Comparison of ENCODE assay signal across 25 cellular contexts in the genomic region with DNA sequence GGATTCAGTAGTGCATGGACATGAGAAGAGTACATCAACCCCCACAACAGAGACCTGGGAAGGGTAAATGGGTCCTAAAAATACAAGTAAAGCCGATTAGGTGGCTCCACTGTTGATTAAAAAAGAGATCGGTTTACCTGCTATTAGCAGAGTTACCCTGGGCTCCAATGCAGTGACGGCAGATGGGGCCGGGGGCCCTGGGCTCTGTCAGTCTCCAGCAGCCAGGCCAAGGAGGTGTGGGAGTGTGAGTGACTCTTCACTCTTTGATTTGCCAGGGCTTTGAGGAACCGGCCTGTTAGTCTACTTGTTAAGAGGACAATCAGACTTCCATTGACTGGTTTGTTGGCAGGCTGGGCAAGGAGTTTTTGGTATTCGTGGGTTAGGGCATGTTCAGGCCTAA.
DNase-seq lines count a peak whose midpoint lies in the region; ATAC-seq, FAIRE-seq and TF ChIP-seq lines count a peak whose summit lies in the region.
"Had no signal": no experiment of that assay in that cellular context is flagged by ENCODE, and none has a peak within 500 bp of the region (broad histone marks: within the 10 kb centered on the region; RNA-seq: fewer than 3 reads in every experiment).

No MANE protein-coding gene starts in this region.

- no peak overlapping the region for H3K9ac ChIP-seq in BLaER1

- H3K4me3 ChIP-seq in BLaER1 (no peak overlapping the region), WERI-Rb-1 (ENCODE audit: low read depth, low read length) (peak overlapping the region; percentile 14)
- H3K4me3 ChIP-seq: A549, GM12878 had no signal

- peak overlapping the region; percentile 61 for H3K4me2 ChIP-seq in BLaER1
- H3K4me2 ChIP-seq: A549 had no signal

- H3K36me3 ChIP-seq in BLaER1: 0 out of 2 replicates have a peak, but pooled peaks cover 6% of the 10 kb centered on the region
- no peaks in the 10 kb centered on the region for H3K36me3 ChIP-seq in WERI-Rb-1

- 0 out of 2 replicates have a peak overlapping the region, but pooled peaks have one; percentile 22 for H3K27ac ChIP-seq in BLaER1
- H3K27ac ChIP-seq in WERI-Rb-1: peak overlapping the region; percentile 89
- H3K27ac ChIP-seq: 22Rv1, A549, C4-2B had no signal

- no peaks in the 10 kb centered on the region for H4K20me1 ChIP-seq in BLaER1

- ATAC-seq in HG02623 (IDR thresholded peaks at IDR 0.05; ENCODE audit: unreplicated experiment) (no peak), left colon (no peak)
- ATAC-seq: A549; CD8-positive, alpha-beta T cell; GM12878 had no signal

- FAIRE-seq in D721Med (lab: Jason Lieb, UNC): peak; percentile 48
- FAIRE-seq: A549, GM12878, GM12892, GM18507 had no signal

- DNase-seq in D721Med (ENCODE audit: insufficient read length, low spot score) (no peak), NCI-H82 (lab: John Stamatoyannopoulos, UW) (peak; percentile 98), WERI-Rb-1 (peak; percentile 95), left colon (no peak), hippocampal formation (lab: John Stamatoyannopoulos, UW) (no peak)
- DNase-seq: AML-193; Caco-2; Calu3; CD4-positive, alpha-beta T cell; CD8-positive, alpha-beta T cell; DMS 273 treated with DMSO at 0.1 percent for 48 hours; DMS153; DMS53; DMS79; DND-41; EL; GDM1 had no signal

- peaks cover 31% of the 10 kb centered on the region for H3K4me1 ChIP-seq in BLaER1
- H3K4me1 ChIP-seq: A549, Caco-2 had no signal

- H3K9me3 ChIP-seq in BLaER1: peaks cover 5% of the 10 kb centered on the region; the same call in 1 of the 2 replicates
- no peaks in the 10 kb centered on the region for H3K9me3 ChIP-seq in WERI-Rb-1 (ENCODE audit: severe bottlenecking)
- H3K9me3 ChIP-seq: Caco-2 had no signal

- intact Hi-C loops in left colon (cut with DNase I, micrococcal nuclease): no loop called here

- no peak for TF ChIP-seq CTCF in D721Med (IDR thresholded peaks at IDR 0.05; ENCODE audit: insufficient read depth, missing control alignments)
- TF ChIP-seq CTCF in WERI-Rb-1 (IDR thresholded peaks at IDR 0.05; ENCODE audit: low read depth, low read length): no peak

- H3K27me3 ChIP-seq in BLaER1: no peaks in the 10 kb centered on the region
- H3K27me3 ChIP-seq in WERI-Rb-1 (ENCODE audit: insufficient read depth, low read depth, severe bottlenecking): no peaks in the 10 kb centered on the region

Comparison
In these comparisons a context has a peak if more than half of its experiments do, and no peak if none do; other contexts are left out.
1. DNase-seq: peak in NCI-H82 (single experiment) and WERI-Rb-1 (single experiment); none in D721Med (single experiment), left colon (0 of 2) and hippocampal formation (0 of 2).